Comparison of ENCODE assay signal across 27 cellular contexts in genomic region chr1:119838255-119838654, GRCh38. TPM values are rescaled to one million over a fixed set of nuclear protein-coding genes. Genes with fewer than 3 reads are reported as not detected.
"Had no signal": no experiment of that assay in that cellular context is flagged by ENCODE, and none has a peak within 500 bp of the region (broad histone marks: within the 10 kb centered on the region; RNA-seq: fewer than 3 reads in every experiment).

No MANE protein-coding gene starts in this region.

- FAIRE-seq: TTC549 had no signal

- H3K9me3 ChIP-seq: ascending aorta, gastroesophageal sphincter, heart left ventricle, left ventricle myocardium inferior, mucosa of descending colon, upper lobe of right lung had no signal

- H3K4me1 ChIP-seq: ascending aorta, gastroesophageal sphincter, heart left ventricle, left ventricle myocardium inferior, upper lobe of right lung had no signal

- ATAC-seq: activated CD4-positive, alpha-beta T cell treated with anti-CD3 and anti-CD28 coated beads for 36 hours; activated CD8-positive, alpha-beta memory T cell treated with anti-CD3 and anti-CD28 coated beads, Interleukin-2, amount 10 ng/mL, durations not matched to agents 7 days and 5 days; activated T-helper 17 cell treated with anti-CD3 and anti-CD28 coated beads, Interleukin-2, amount 50 U/mL, for 72 hours; effector memory CD8-positive, alpha-beta T cell; gastroesophageal sphincter; heart left ventricle; mucosa of descending colon; upper lobe of right lung; WTC11 had no signal

- H3K27me3 ChIP-seq: ascending aorta, gastroesophageal sphincter, upper lobe of right lung had no signal

- H3K36me3 ChIP-seq: ascending aorta, gastroesophageal sphincter, heart left ventricle, left ventricle myocardium inferior, upper lobe of right lung had no signal

- H3K27ac ChIP-seq: ascending aorta, gastroesophageal sphincter, heart left ventricle, left ventricle myocardium inferior, upper lobe of right lung had no signal

- H3K4me3 ChIP-seq: ascending aorta, gastroesophageal sphincter, heart left ventricle, left ventricle myocardium inferior, mucosa of descending colon, upper lobe of right lung had no signal

- DNase-seq: activated CD4-positive, alpha-beta memory T cell treated with anti-CD3 and anti-CD28 coated beads, Interleukin-2, amount 10 ng/mL, durations not matched to agents 7 days and 5 days; activated CD4-positive, alpha-beta T cell treated with anti-CD3 and anti-CD28 coated beads for 36 hours; activated CD8-positive, alpha-beta memory T cell treated with anti-CD3 and anti-CD28 coated beads, Interleukin-2, amount 10 ng/mL, durations not matched to agents 7 days and 5 days; activated naive CD4-positive, alpha-beta T cell; activated naive CD8-positive, alpha-beta T cell treated with anti-CD3 and anti-CD28 coated beads, Interleukin-2, amount 10 ng/mL, durations not matched to agents 7 days and 5 days; effector memory CD8-positive, alpha-beta T cell; heart left ventricle; kidney glomerular epithelial cell; left ventricle myocardium inferior; mucosa of descending colon; naive B cell; retina; stimulated activated CD8-positive, alpha-beta memory T cell treated with anti-CD3 and anti-CD28 coated beads, Interleukin-4, amount 100 ng/mL, for 48 hours; stimulated activated naive CD4-positive, alpha-beta T cell; upper lobe of right lung had no signal

RNA-seq across cellular contexts. Expression of gene REG4, which starts 27.0 kb away (rescaled TPM):
- total RNA-seq: activated CD4-positive, alpha-beta memory T cell treated with anti-CD3 and anti-CD28 coated beads, Interleukin-2, amount 10 ng/mL, durations not matched to agents 7 days and 5 days; ascending aorta; cerebellum; dermis microvascular lymphatic vessel endothelial cell; gastroesophageal sphincter; heart left ventricle; left ventricle myocardium inferior; neural crest cell; omental fat pad; posterior vena cava; T-helper 2 cell treated with Interferon-gamma antibody and Interleukin-4, amounts not matched to agents 100 ng/mL and 5 ng/mL, for 36 hours; upper lobe of right lung had no signal

RNA-seq across cellular contexts. Expression of gene ADAM30, which starts 58.1 kb away (rescaled TPM):
- total RNA-seq: activated CD4-positive, alpha-beta memory T cell treated with anti-CD3 and anti-CD28 coated beads, Interleukin-2, amount 10 ng/mL, durations not matched to agents 7 days and 5 days; activated CD4-positive, alpha-beta T cell treated with anti-CD3 and anti-CD28 coated beads for 36 hours; activated CD8-positive, alpha-beta memory T cell treated with anti-CD3 and anti-CD28 coated beads, Interleukin-2, amount 10 ng/mL, durations not matched to agents 7 days and 5 days; activated naive CD8-positive, alpha-beta T cell treated with anti-CD3 and anti-CD28 coated beads, Interleukin-2, amount 10 ng/mL, durations not matched to agents 7 days and 5 days; activated T-helper 17 cell treated with anti-CD3 and anti-CD28 coated beads, Interleukin-2, amount 50 U/mL, for 72 hours; ascending aorta; cerebellum; dermis microvascular lymphatic vessel endothelial cell; gastroesophageal sphincter; heart left ventricle; left ventricle myocardium inferior; mucosa of descending colon; neural crest cell; omental fat pad; posterior vena cava; T-helper 2 cell treated with Interferon-gamma antibody and Interleukin-4, amounts not matched to agents 100 ng/mL and 5 ng/mL, for 36 hours; upper lobe of right lung; WTC11 had no signal
- polyA plus RNA-seq: heart left ventricle, thymus had no signal
